22 cellular contexts compared by ENCODE assay signal in the genomic region with DNA sequence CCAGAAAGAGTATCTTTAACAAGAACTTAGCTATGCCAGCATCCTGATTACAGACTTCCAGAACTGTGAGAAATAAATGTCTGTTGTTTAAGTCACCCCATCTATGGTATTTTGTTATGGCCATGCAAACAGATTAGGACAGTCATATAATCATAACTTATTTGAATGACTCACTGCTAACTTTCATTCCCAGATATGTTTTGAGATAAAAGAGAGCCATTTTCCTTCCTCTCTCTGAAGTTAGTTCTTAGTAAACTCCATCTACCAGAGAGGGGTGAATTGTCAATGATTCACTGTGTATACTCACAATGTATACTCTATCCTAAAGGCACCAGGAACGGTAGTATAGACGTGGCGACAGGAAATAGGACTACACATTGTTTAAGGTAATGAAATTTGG.
DNase-seq lines count a peak whose midpoint lies in the region; ATAC-seq, FAIRE-seq and TF ChIP-seq lines count a peak whose summit lies in the region.
"Had no signal": no experiment of that assay in that cellular context is flagged by ENCODE, and none has a peak within 500 bp of the region (broad histone marks: within the 10 kb centered on the region; RNA-seq: fewer than 3 reads in every experiment).

No MANE protein-coding gene starts in this region.

- TF ChIP-seq CTCF in AG10803 (conservative IDR thresholded peaks at IDR 0.05; ENCODE audit: low read length) (no peak), cardiac fibroblast (IDR thresholded peaks at IDR 0.05; ENCODE audit: low read depth, low read length) (no peak)

- FAIRE-seq in HTR-8/SVneo (lab: Jason Lieb, UNC): peak; percentile 40
- FAIRE-seq: colon, endometrium had no signal

- intact Hi-C loops in left ventricle myocardium superior (cut with micrococcal nuclease): no loop called here

- DNase-seq in AG10803 (ENCODE audit: low read depth): peak; percentile 21
- DNase-seq in HTR-8/SVneo (ENCODE audit: insufficient read length, low spot score): peak; percentile 26
- peak; percentile 29 to 60 for DNase-seq in cardiac fibroblast (ENCODE audit: low read depth in 2 of 2)
- DNase-seq in iris pigment epithelial cell (ENCODE audit: low read depth): peak; percentile 80
- DNase-seq in activated T-cell treated with anti-CD3 and anti-CD28 coated beads for 4 hours: no peak
- DNase-seq in medulla oblongata (ENCODE audit: extremely low spot score): no peak
- no peak for DNase-seq in left ventricle myocardium superior
- no peak for DNase-seq in stimulated activated CD4-positive, alpha-beta T cell treated with anti-CD3 and anti-CD28 coated beads, Interleukin-2, amount 100 ng/mL, for 48 hours
- DNase-seq: activated CD4-positive, alpha-beta memory T cell treated with anti-CD3 and anti-CD28 coated beads for 36 hours; activated naive CD4-positive, alpha-beta T cell treated with anti-CD3 and anti-CD28 coated beads, Interleukin-2, amount 10 ng/mL, durations not matched to agents 7 days and 5 days; activated T-cell treated with anti-CD3 and anti-CD28 coated beads, Interleukin-2, amount 50 U/mL, for 4 hours; CD4-positive, alpha-beta memory T cell; left ventricle myocardium inferior; NCI-H1436; NCI-H2171 treated with DMSO at 0.1 percent for 48 hours; occipital lobe; right cardiac atrium had no signal

- no peak for ATAC-seq in left ventricle myocardium superior
- ATAC-seq: activated T-cell treated with anti-CD3 and anti-CD28 coated beads, Interleukin-2, amount 50 U/mL, for 4 hours; right cardiac atrium; stimulated activated effector memory CD8-positive, alpha-beta T cell treated with anti-CD3 and anti-CD28 coated beads, Interleukin-12 subunit alpha, Interleukin-12 subunit beta, amount 100 ng/mL, for 72 hours; WTC11 had no signal

- H3K4me3 ChIP-seq in AG10803 (ENCODE audit: low read length) (no peak overlapping the region), cardiac fibroblast (replicated peaks in 1 of 2; ENCODE audit: low read depth in 2 of 2, low read length in 2 of 2) (no peak overlapping the region)
- H3K4me3 ChIP-seq: left ventricle myocardium inferior, thoracic aorta had no signal

Comparison
In these comparisons a context has a peak if more than half of its experiments do, and no peak if none do; other contexts are left out.
1. DNase-seq: peak in AG10803 (single experiment), HTR-8/SVneo (single experiment), cardiac fibroblast (2 of 2) and iris pigment epithelial cell (single experiment); none in activated T-cell treated with anti-CD3 and anti-CD28 coated beads for 4 hours (single experiment), medulla oblongata (single experiment), left ventricle myocardium superior (single experiment) and stimulated activated CD4-positive, alpha-beta T cell treated with anti-CD3 and anti-CD28 coated beads, Interleukin-2, amount 100 ng/mL, for 48 hours (0 of 2).